11 cellular contexts compared by ENCODE assay signal in genomic region chr14:68692916-68693771, GRCh38.
DNase-seq lines count a peak whose midpoint lies in the region; ATAC-seq and TF ChIP-seq lines count a peak whose summit lies in the region.
"Had no signal": no experiment of that assay in that cellular context is flagged by ENCODE, and none has a peak within 500 bp of the region (broad histone marks: within the 10 kb centered on the region; RNA-seq: fewer than 3 reads in every experiment).

No MANE protein-coding gene starts in this region.

- no peaks in the 10 kb centered on the region for H3K27me3 ChIP-seq in PC-9 (ENCODE audit: insufficient read depth, low read depth)
- H3K27me3 ChIP-seq in neural progenitor cell, result no peaks in the 10 kb centered on the region

- DNase-seq in AG20443 (ENCODE audit: low spot score) (peak; percentile 66), PC-9 (no peak), fibroblast of mammary gland (ENCODE audit: low read depth) (peak; percentile 88), neural progenitor cell (ENCODE audit: low spot score) (no peak), LoVo (ENCODE audit: low spot score) (no peak)
- DNase-seq in activated CD4-positive, alpha-beta T cell treated with anti-CD3 and anti-CD28 coated beads, Interleukin-2, amount 50 U/mL, for 1 hour, result no peak
- DNase-seq: hypothalamus, KBM-7, NCI-H524 had no signal

- CTCF ChIA-PET in PC-9 (lab: Charles Lee), result interaction anchor here (0.7 to 1.2 kb wide), 2 partner anchors 63 to 92 kb away, joined by 5 read pairs; no protein-coding TSS in a partner anchor

- no peaks in the 10 kb centered on the region for H4K20me1 ChIP-seq in PC-9 (ENCODE audit: insufficient read depth)
- H4K20me1 ChIP-seq in neural progenitor cell (ENCODE audit: low read depth), result no peaks in the 10 kb centered on the region

- no peaks in the 10 kb centered on the region for H3K79me2 ChIP-seq in PC-9 (ENCODE audit: low read depth)
- H3K79me2 ChIP-seq in neural progenitor cell (ENCODE audit: low read depth), result no peaks in the 10 kb centered on the region

- peak overlapping the region; percentile 93; the same call in 1 of the 2 replicates for H3K27ac ChIP-seq in PC-9
- H3K27ac ChIP-seq in neural progenitor cell, result no peak overlapping the region

- H3K27ac Mint-ChIP-seq in neural progenitor cell, result peak overlapping the region; percentile 83

- H3K9me2 ChIP-seq in PC-9 (ENCODE audit: insufficient read depth), result no peaks in the 10 kb centered on the region

- peaks cover 68% of the 10 kb centered on the region for H3K4me1 Mint-ChIP-seq in neural progenitor cell

- peaks cover 6% of the 10 kb centered on the region for H3K9me3 Mint-ChIP-seq in neural progenitor cell

- H3K4me3 ChIP-seq in PC-9 (no peak overlapping the region), fibroblast of mammary gland (ENCODE audit: control insufficient read depth, low read depth, low read length) (no peak overlapping the region), neural progenitor cell (no peak overlapping the region)

- H3F3A ChIP-seq in PC-9 (ENCODE audit: insufficient read depth, low read depth) (peaks cover 41% of the 10 kb centered on the region), neural progenitor cell (ENCODE audit: low read depth) (peaks cover 24% of the 10 kb centered on the region)

- H3K4me1 ChIP-seq in PC-9 (replicated peaks; ENCODE audit: insufficient read depth) (peaks cover 64% of the 10 kb centered on the region), neural progenitor cell (peaks cover 42% of the 10 kb centered on the region)

- H3K9ac ChIP-seq in neural progenitor cell, result no peak overlapping the region

- no TSS peak for BruUV-seq in PC-9 (replicated peaks; lab: Mats Ljungman, UMichigan)

- POLR2A ChIA-PET in PC-9 (lab: Charles Lee; ENCODE audit: unreplicated experiment), result interaction anchor here (0.7 kb wide), 1 partner anchor 97 kb away, joined by 8 read pairs; no protein-coding TSS in a partner anchor

- H3K4me2 ChIP-seq in PC-9 (no peak overlapping the region; the same call in 1 of the 2 replicates), neural progenitor cell (no peak overlapping the region)

- H3K9me3 ChIP-seq in PC-9 (ENCODE audit: insufficient read depth, low read depth), result no peaks in the 10 kb centered on the region
- no peaks in the 10 kb centered on the region for H3K9me3 ChIP-seq in neural progenitor cell (ENCODE audit: low read depth)

- no peak for ATAC-seq in GM18517 (IDR thresholded peaks at IDR 0.05; ENCODE audit: unreplicated experiment)
- no peak for ATAC-seq in HG02623 (IDR thresholded peaks at IDR 0.05; ENCODE audit: unreplicated experiment)

- intact Hi-C loops in PC-9 (cut with micrococcal nuclease; ENCODE audit: unreplicated experiment), result no loop called here

- H3K27me3 Mint-ChIP-seq in neural progenitor cell (ENCODE audit: insufficient read depth, low read depth), result peaks cover 19% of the 10 kb centered on the region

- TF ChIP-seq CTCF in PC-9 (conservative IDR thresholded peaks at IDR 0.05) (no peak), fibroblast of mammary gland (conservative IDR thresholded peaks at IDR 0.05; ENCODE audit: control insufficient read depth, insufficient read depth, low read depth, low read length) (no peak), neural progenitor cell (IDR thresholded peaks at IDR 0.05) (no peak)

- H3K36me3 ChIP-seq in PC-9 (ENCODE audit: low read depth) (no peaks in the 10 kb centered on the region), neural progenitor cell (no peaks in the 10 kb centered on the region)

- H3K4me3 Mint-ChIP-seq in neural progenitor cell, result peak overlapping the region; percentile 59

- H2AFZ ChIP-seq in PC-9 (no peak overlapping the region), neural progenitor cell (replicated peaks) (no peak overlapping the region)

- peaks cover 3% of the 10 kb centered on the region for H3K36me3 Mint-ChIP-seq in neural progenitor cell

Comparison
In these comparisons a context has a peak if more than half of its experiments do, and no peak if none do; other contexts are left out.
1. DNase-seq: peak in AG20443 (single experiment) and fibroblast of mammary gland (single experiment); none in PC-9 (0 of 2), neural progenitor cell (single experiment), LoVo (single experiment) and activated CD4-positive, alpha-beta T cell treated with anti-CD3 and anti-CD28 coated beads, Interleukin-2, amount 50 U/mL, for 1 hour (single experiment).